Comparison of ENCODE assay signal across 1 cellular context in genomic region chr20:17680128-17680835, GRCh38.
A peak's percentile ranks its signal among the peaks of the same experiment; 100 is the strongest.
TF ChIP-seq lines count a peak whose summit lies in the region.

No MANE protein-coding gene starts in this region.

TF ChIP-seq in K562, 482 proteins besides CTCF, POLR2A, EP300 and RAD21:
- TF ChIP-seq TCF15 (CRISPR knock-in tag; IDR thresholded peaks at IDR 0.05): no peak
- TF ChIP-seq MAZ (CRISPR knock-in tag; conservative IDR thresholded peaks at IDR 0.05 in 1 of 2, IDR thresholded peaks at IDR 0.05 in 1 of 2): peak in 1 of 2 experiments; percentile 17; a peak in 1 of 4 replicates
- TF ChIP-seq ZNF239 (CRISPR knock-in tag; IDR thresholded peaks at IDR 0.05): no peak
- TF ChIP-seq EGR1 (conservative IDR thresholded peaks at IDR 0.05): peak; percentile 60
- TF ChIP-seq KLF10 (CRISPR knock-in tag; IDR thresholded peaks at IDR 0.05): no peak
- TF ChIP-seq, protein P1, sequence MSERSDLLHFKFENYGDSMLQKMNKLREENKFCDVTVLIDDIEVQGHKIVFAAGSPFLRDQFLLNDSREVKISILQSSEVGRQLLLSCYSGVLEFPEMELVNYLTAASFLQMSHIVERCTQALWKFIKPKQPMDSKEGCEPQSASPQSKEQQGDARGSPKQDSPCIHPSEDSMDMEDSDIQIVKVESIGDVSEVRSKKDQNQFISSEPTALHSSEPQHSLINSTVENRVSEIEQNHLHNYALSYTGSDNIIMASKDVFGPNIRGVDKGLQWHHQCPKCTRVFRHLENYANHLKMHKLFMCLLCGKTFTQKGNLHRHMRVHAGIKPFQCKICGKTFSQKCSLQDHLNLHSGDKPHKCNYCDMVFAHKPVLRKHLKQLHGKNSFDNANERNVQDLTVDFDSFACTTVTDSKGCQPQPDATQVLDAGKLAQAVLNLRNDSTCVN (CRISPR knock-in tag; IDR thresholded peaks at IDR 0.05): no peak
- TF ChIP-seq VEZF1 (CRISPR knock-in tag; IDR thresholded peaks at IDR 0.05): peak; percentile 37; the same call in 1 of the 2 replicates
- no peak for TF ChIP-seq NR2C2 (CRISPR knock-in tag; IDR thresholded peaks at IDR 0.05)
- TF ChIP-seq NR2C2 (tag; IDR thresholded peaks at IDR 0.05): peak; percentile 86
- TF ChIP-seq CREB3 (tag; conservative IDR thresholded peaks at IDR 0.05; ENCODE audit: low read depth): no peak
- TF ChIP-seq CREM (IDR thresholded peaks at IDR 0.05; ENCODE audit: low read depth): peak; percentile 8; the same call in 1 of the 2 replicates
- TF ChIP-seq NR2C1 (IDR thresholded peaks at IDR 0.05): peak; percentile 53; the same call in 1 of the 2 replicates
- peak; percentile 83 for TF ChIP-seq NR2C1 (tag; IDR thresholded peaks at IDR 0.05)
- TF ChIP-seq RBFOX2 (IDR thresholded peaks at IDR 0.05; ENCODE audit: low read depth, low read length): peak; percentile 26; the same call in 1 of the 2 replicates
- no peak for TF ChIP-seq ZNF398 (CRISPR knock-in tag; IDR thresholded peaks at IDR 0.05)
- no peak for TF ChIP-seq CREB5 (CRISPR knock-in tag; IDR thresholded peaks at IDR 0.05)
- TF ChIP-seq CREB1 (IDR thresholded peaks at IDR 0.05): 0 out of 2 replicates have a peak, but pooled peaks have one; percentile 18
- no peak for TF ChIP-seq CREB1 (CRISPR knock-in tag; IDR thresholded peaks at IDR 0.05)
- TF ChIP-seq CHD1 (IDR thresholded peaks at IDR 0.05; ENCODE audit: low read length): peak; percentile 30
- TF ChIP-seq, protein P2, sequence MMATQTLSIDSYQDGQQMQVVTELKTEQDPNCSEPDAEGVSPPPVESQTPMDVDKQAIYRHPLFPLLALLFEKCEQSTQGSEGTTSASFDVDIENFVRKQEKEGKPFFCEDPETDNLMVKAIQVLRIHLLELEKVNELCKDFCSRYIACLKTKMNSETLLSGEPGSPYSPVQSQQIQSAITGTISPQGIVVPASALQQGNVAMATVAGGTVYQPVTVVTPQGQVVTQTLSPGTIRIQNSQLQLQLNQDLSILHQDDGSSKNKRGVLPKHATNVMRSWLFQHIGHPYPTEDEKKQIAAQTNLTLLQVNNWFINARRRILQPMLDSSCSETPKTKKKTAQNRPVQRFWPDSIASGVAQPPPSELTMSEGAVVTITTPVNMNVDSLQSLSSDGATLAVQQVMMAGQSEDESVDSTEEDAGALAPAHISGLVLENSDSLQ (IDR thresholded peaks at IDR 0.05): peak; percentile 11; the same call in 1 of the 2 replicates
- TF ChIP-seq ATF1 (CRISPR knock-in tag; IDR thresholded peaks at IDR 0.05): no peak
- TF ChIP-seq ATF1 (tag; IDR thresholded peaks at IDR 0.05): peak; percentile 41
